Comparison of ENCODE assay signal across 11 cellular contexts in the genomic region with DNA sequence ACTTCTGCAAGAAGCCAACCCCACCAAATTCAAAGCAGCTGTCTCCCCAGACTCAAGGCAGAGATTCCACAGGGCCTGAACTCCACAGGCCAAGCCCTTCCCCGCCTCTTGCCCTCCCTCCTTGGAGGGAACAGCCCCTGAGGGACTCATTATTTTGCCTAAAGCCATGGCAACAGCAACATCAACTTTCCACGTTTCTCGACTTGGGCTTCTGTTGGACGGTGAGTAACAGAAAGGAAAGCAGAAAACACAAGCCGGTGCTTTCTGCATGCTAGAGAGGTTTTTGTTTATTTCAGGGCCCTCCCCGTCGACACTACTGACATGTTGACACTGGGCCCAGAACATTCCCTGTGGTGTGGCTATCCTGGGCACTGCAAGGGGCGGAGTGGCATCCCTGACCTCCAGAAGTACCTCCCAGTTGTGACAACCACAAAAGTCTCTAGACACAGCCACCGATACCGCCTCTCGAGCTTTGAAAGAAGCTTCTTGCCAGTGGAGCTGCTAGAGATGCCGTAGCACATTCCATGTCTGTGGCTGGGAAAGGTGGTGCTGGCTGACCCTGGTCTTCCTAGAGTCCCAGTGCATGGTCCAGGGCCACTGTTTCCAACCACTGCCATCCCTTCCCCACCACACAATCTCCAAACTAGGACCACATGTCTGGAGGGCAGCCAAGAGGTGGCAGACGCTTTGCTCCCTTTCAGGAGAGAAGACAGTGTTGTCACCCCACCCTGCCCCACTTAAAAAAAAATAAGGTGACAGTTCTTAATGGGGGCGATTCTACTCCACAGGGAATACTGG. TPM values are rescaled to one million over a fixed set of nuclear protein-coding genes. Genes with fewer than 3 reads are reported as not detected.
DNase-seq lines count a peak whose midpoint lies in the region; ATAC-seq and TF ChIP-seq lines count a peak whose summit lies in the region.
"Had no signal": no experiment of that assay in that cellular context is flagged by ENCODE, and none has a peak within 500 bp of the region (broad histone marks: within the 10 kb centered on the region; RNA-seq: fewer than 3 reads in every experiment).

No MANE protein-coding gene starts in this region.

- H3K4me3 Mint-ChIP-seq in CD8-positive, alpha-beta T cell, result no peak overlapping the region

- intact Hi-C loops in OCI-LY7 (cut with micrococcal nuclease; ENCODE audit: unreplicated experiment), result no loop called here
- intact Hi-C loops in CD8-positive, alpha-beta T cell (cut with DNase I, micrococcal nuclease), result no loop called here

- no TSS peak for BruUV-seq in OCI-LY7 (replicated peaks; lab: Mats Ljungman, UMichigan)

- no peaks in the 10 kb centered on the region for H3K27me3 Mint-ChIP-seq in CD8-positive, alpha-beta T cell (ENCODE audit: low read depth)

- H3K4me1 ChIP-seq in OCI-LY7 (ENCODE audit: insufficient read depth, low read length, poor library complexity, severe bottlenecking) (peaks cover 14% of the 10 kb centered on the region), fibroblast of lung (ENCODE audit: control insufficient read depth, extremely low read depth, insufficient read depth, low read length) (peaks cover 13% of the 10 kb centered on the region), muscle layer of colon (ENCODE audit: insufficient read depth, low read length) (peaks cover 36% of the 10 kb centered on the region), tibial nerve (peaks cover 0 to 44% (median 13%) of the 10 kb centered on the region in 4 donors)
- H3K4me1 ChIP-seq in CD8-positive, alpha-beta T cell (ENCODE audit: insufficient read depth, low read length), result no peaks in the 10 kb centered on the region

- H3K79me2 ChIP-seq in OCI-LY7 (ENCODE audit: insufficient read depth, low read depth, low read length) (no peaks in the 10 kb centered on the region), fibroblast of lung (ENCODE audit: control insufficient read depth, insufficient read depth, low read length) (no peaks in the 10 kb centered on the region)

- TF ChIP-seq CTCF in OCI-LY7 (conservative IDR thresholded peaks at IDR 0.05; ENCODE audit: low read length), result no peak
- TF ChIP-seq CTCF in fibroblast of lung (conservative IDR thresholded peaks at IDR 0.05 in 1 of 2, IDR thresholded peaks at IDR 0.05 in 1 of 2; ENCODE audit: low read depth in 1 of 2, low read length in 2 of 2), result no peak
- TF ChIP-seq CTCF in tibial nerve (IDR thresholded peaks at IDR 0.05), result no peak
- TF ChIP-seq CTCF in CD8-positive, alpha-beta T cell (IDR thresholded peaks at IDR 0.05), result no peak

- WGBS in tibial nerve, 2 donors, result 52 to 59% methylated on average over 14 of the region's 14 CpGs

- no peak for TF ChIP-seq POLR2A in tibial nerve (IDR thresholded peaks at IDR 0.05)

- TF ChIP-seq EP300 in tibial nerve (IDR thresholded peaks at IDR 0.05), result peak in 1 of 2 donors; percentile 71

- H3K27ac ChIP-seq in OCI-LY7 (ENCODE audit: low read depth, low read length, poor library complexity, severe bottlenecking), result peak overlapping the region; percentile 12
- peak overlapping the region; percentile 77 for H3K27ac ChIP-seq in fibroblast of lung (ENCODE audit: insufficient read depth, low read length)
- H3K27ac ChIP-seq in muscle layer of colon (ENCODE audit: low read depth, low read length), result peak overlapping the region; percentile 73
- peak overlapping the region in 3 of 4 donors; percentile 40 to 74 (median 74) for H3K27ac ChIP-seq in tibial nerve
- no peak overlapping the region for H3K27ac ChIP-seq in CD8-positive, alpha-beta T cell (ENCODE audit: low read depth, low read length)
- H3K27ac ChIP-seq: WERI-Rb-1 had no signal

- CTCF ChIA-PET in OCI-LY7 (lab: Charles Lee; ENCODE audit: unreplicated experiment), result no interaction called here
- CTCF ChIA-PET in CD8-positive, alpha-beta T cell (lab: Charles Lee), result no interaction called here

- no peak overlapping the region for H2AFZ ChIP-seq in OCI-LY7 (ENCODE audit: low read length)
- H2AFZ ChIP-seq in fibroblast of lung (ENCODE audit: low read length), result no peak overlapping the region

- H3K27me3 ChIP-seq in fibroblast of lung (ENCODE audit: control insufficient read depth, insufficient read depth, low read length) (no peaks in the 10 kb centered on the region), muscle layer of colon (ENCODE audit: control insufficient read depth in 1 of 2, insufficient read depth in 2 of 2, low read length in 2 of 2) (no peaks in the 10 kb centered on the region), tibial nerve (no peaks in the 10 kb centered on the region)
- H3K27me3 ChIP-seq in CD8-positive, alpha-beta T cell (ENCODE audit: insufficient read depth, low read length), result no peaks in the 10 kb centered on the region

- H3K36me3 ChIP-seq in OCI-LY7 (ENCODE audit: insufficient read depth, low read length), result peaks cover 97% of the 10 kb centered on the region
- H3K36me3 ChIP-seq in fibroblast of lung (ENCODE audit: control insufficient read depth, insufficient read depth, low read length), result peaks cover 47% of the 10 kb centered on the region
- peaks cover 87% of the 10 kb centered on the region for H3K36me3 ChIP-seq in muscle layer of colon (ENCODE audit: insufficient read depth, low read length)
- peaks cover 0 to 97% (median 42%) of the 10 kb centered on the region in 3 donors for H3K36me3 ChIP-seq in tibial nerve
- peaks cover 88% of the 10 kb centered on the region for H3K36me3 ChIP-seq in CD8-positive, alpha-beta T cell (ENCODE audit: insufficient read depth, low read length)

- H3K36me3 Mint-ChIP-seq in CD8-positive, alpha-beta T cell, result peaks cover 94% of the 10 kb centered on the region

- no peaks in the 10 kb centered on the region for H4K20me1 ChIP-seq in OCI-LY7 (ENCODE audit: insufficient read depth, low read length)
- H4K20me1 ChIP-seq in fibroblast of lung (ENCODE audit: control insufficient read depth, extremely low read depth, insufficient read depth, low read length), result no peaks in the 10 kb centered on the region

- H3K9me3 ChIP-seq in OCI-LY7 (ENCODE audit: low read length) (no peaks in the 10 kb centered on the region), fibroblast of lung (ENCODE audit: control insufficient read depth, insufficient read depth, low read depth, low read length) (no peaks in the 10 kb centered on the region), muscle layer of colon (ENCODE audit: low read length) (no peaks in the 10 kb centered on the region), tibial nerve (no peaks in the 10 kb centered on the region)
- H3K9me3 ChIP-seq in CD8-positive, alpha-beta T cell (ENCODE audit: low read length), result no peaks in the 10 kb centered on the region

- no peak overlapping the region for H3K4me3 ChIP-seq in OCI-LY7 (ENCODE audit: low read depth, low read length, poor library complexity, severe bottlenecking)
- peak overlapping the region in 1 of 4 experiments; percentile 27 for H3K4me3 ChIP-seq in fibroblast of lung (replicated peaks in 1 of 4; ENCODE audit: control extremely low read depth in 1 of 4, insufficient read depth in 1 of 4, low read depth in 3 of 4, low read length in 4 of 4)
- H3K4me3 ChIP-seq in muscle layer of colon (ENCODE audit: low read depth in 1 of 2, low read length in 2 of 2), result peak overlapping the region in 1 of 2 donors; percentile 13
- H3K4me3 ChIP-seq in tibial nerve, result no peak overlapping the region
- H3K4me3 ChIP-seq in CD8-positive, alpha-beta T cell (ENCODE audit: low read depth, low read length), result no peak overlapping the region

- no peak overlapping the region for H3K27ac Mint-ChIP-seq in CD8-positive, alpha-beta T cell

- peak overlapping the region; percentile 18 for H3K9ac ChIP-seq in fibroblast of lung (ENCODE audit: insufficient read depth, low read length)
- H3K9ac ChIP-seq in muscle layer of colon (ENCODE audit: low read length), result no peak overlapping the region

- DNase-seq in OCI-LY7 (ENCODE audit: low spot score) (no peak), fibroblast of lung (ENCODE audit: low read depth in 2 of 2) (peak in 1 of 2 donors; percentile 64), tibial nerve (ENCODE audit: low spot score in 2 of 2) (peak; percentile 47 to 64), NCI-H1436 treated with DMSO at 0.1 percent for 48 hours (lab: John Stamatoyannopoulos, UW) (no peak), NCI-H2029 (lab: John Stamatoyannopoulos, UW) (no peak)
- no peak for DNase-seq in CD8-positive, alpha-beta T cell
- DNase-seq: stimulated activated naive CD4-positive, alpha-beta T cell treated with Interleukin-2 at 50 U/mL for 16 hours; WERI-Rb-1 had no signal

- H3K4me1 Mint-ChIP-seq in CD8-positive, alpha-beta T cell (ENCODE audit: low read depth), result no peaks in the 10 kb centered on the region

- no peak for ATAC-seq in GM18873 (IDR thresholded peaks at IDR 0.05; ENCODE audit: low FRiP score, unreplicated experiment)
- ATAC-seq in CD8-positive, alpha-beta T cell, result no peak

- no peak overlapping the region for H3K4me2 ChIP-seq in OCI-LY7 (ENCODE audit: low read length)
- peak overlapping the region; percentile 11 for H3K4me2 ChIP-seq in fibroblast of lung (ENCODE audit: extremely low read depth, insufficient read depth, low read length)

- H3K9me3 Mint-ChIP-seq in CD8-positive, alpha-beta T cell, result no peaks in the 10 kb centered on the region

- POLR2A ChIA-PET in OCI-LY7 (lab: Charles Lee), result no interaction called here
- POLR2A ChIA-PET in CD8-positive, alpha-beta T cell (lab: Charles Lee), result no interaction called here

- H3K9me2 ChIP-seq in OCI-LY7 (ENCODE audit: insufficient read depth, low read length), result no peaks in the 10 kb centered on the region

RNA-seq across cellular contexts. Expression of a gene that starts 12.8 kb away (rescaled TPM):
- 5.6 and 8.1 TPM in 2 replicates for total RNA-seq in OCI-LY7 (2014; rRNA removed; shearing (Covaris generic))
- total RNA-seq in OCI-LY7 (2022) (11.0 and 12.9 TPM in 2 replicates), fibroblast of lung (2.6 and 7.3 TPM in 2 replicates), tibial nerve (10 to 100 TPM; 67.5 to 95.0 (median 77.4) TPM)
- polyA plus RNA-seq in fibroblast of lung, result 0.77 and 1.6 TPM in 2 replicates
- polyA plus RNA-seq in fibroblast of lung (2012), result 1.5 and 3.1 TPM in 2 replicates
- polyA minus RNA-seq in fibroblast of lung (ENCODE audit: low replicate concordance), result 0.33 and 0.47 TPM in 2 replicates
- total RNA-seq in CD8-positive, alpha-beta T cell, result 10 to 100 TPM; 28.0 to 33.1 TPM

RNA-seq across cellular contexts. Expression of a gene that starts 22.2 kb away (rescaled TPM):
- 6.6 and 6.8 TPM in 2 replicates for total RNA-seq in OCI-LY7 (2014; rRNA removed; shearing (Covaris generic))
- total RNA-seq in OCI-LY7 (2022), result 6.0 and 7.9 TPM in 2 replicates
- 6.4 and 8.3 TPM in 2 replicates for total RNA-seq in fibroblast of lung
- polyA plus RNA-seq in fibroblast of lung, result 1.1 and 1.7 TPM in 2 replicates
- 1.0 and 1.3 TPM in 2 replicates for polyA plus RNA-seq in fibroblast of lung (2012)
- 1.5 and 2.4 TPM in 2 replicates for polyA minus RNA-seq in fibroblast of lung (ENCODE audit: low replicate concordance)
- 10 to 100 TPM in 3 of 4 donors, 1 to 10 TPM in 1; 8.3 to 16.7 (median 13.9) TPM for total RNA-seq in tibial nerve
- 10 to 100 TPM; 17.4 to 18.6 TPM for total RNA-seq in CD8-positive, alpha-beta T cell

RNA-seq across cellular contexts. Expression of a gene that starts 23.2 kb away (rescaled TPM):
- 217 and 293 TPM in 2 replicates for total RNA-seq in OCI-LY7 (2014; rRNA removed; shearing (Covaris generic))
- total RNA-seq in OCI-LY7 (2022) (248 and 280 TPM in 2 replicates), fibroblast of lung (212 and 271 TPM in 2 replicates), tibial nerve (100 to 1,000 TPM; 184 to 350 (median 216) TPM)
- 271 and 332 TPM in 2 replicates for polyA plus RNA-seq in fibroblast of lung
- 391 and 411 TPM in 2 replicates for polyA plus RNA-seq in fibroblast of lung (2012)
- polyA minus RNA-seq in fibroblast of lung (ENCODE audit: low replicate concordance), result 60.7 and 77.6 TPM in 2 replicates
- 100 to 1,000 TPM in 1 of 2 experiments, 10 to 100 TPM in 1; 86.6 to 103 TPM for total RNA-seq in CD8-positive, alpha-beta T cell

RNA-seq across cellular contexts. Expression of a gene that starts 51.1 kb away (rescaled TPM):
- 63.7 and 74.3 TPM in 2 replicates for total RNA-seq in OCI-LY7 (2014; rRNA removed; shearing (Covaris generic))
- total RNA-seq in OCI-LY7 (2022) (90.2 and 99.9 TPM in 2 replicates), fibroblast of lung (32.1 and 39.8 TPM in 2 replicates), tibial nerve (100 to 1,000 TPM in 2 of 4 donors, 10 to 100 TPM in 2; 75.4 to 129 (median 95.6) TPM)
- polyA plus RNA-seq in fibroblast of lung, result 59.4 and 72.9 TPM in 2 replicates
- 64.1 and 75.1 TPM in 2 replicates for polyA plus RNA-seq in fibroblast of lung (2012)
- polyA minus RNA-seq in fibroblast of lung (ENCODE audit: low replicate concordance), result 72.2 and 78.5 TPM in 2 replicates
- 100 to 1,000 TPM; 109 to 118 TPM for total RNA-seq in CD8-positive, alpha-beta T cell

RNA-seq across cellular contexts. Expression of a gene that starts 56.5 kb away (rescaled TPM):
- total RNA-seq in OCI-LY7 (2014; rRNA removed; shearing (Covaris generic)), result 0.09 and 0.93 TPM in 2 replicates
- total RNA-seq in OCI-LY7 (2022), result 0.25 and 0.37 TPM in 2 replicates
- total RNA-seq in fibroblast of lung, result not detected in 2 replicates
- not detected in 2 replicates for polyA plus RNA-seq in fibroblast of lung
- polyA plus RNA-seq in fibroblast of lung (2012), result not detected in 2 replicates
- polyA minus RNA-seq in fibroblast of lung (ENCODE audit: low replicate concordance), result not detected in 2 replicates
- not detected for total RNA-seq in tibial nerve
- total RNA-seq in CD8-positive, alpha-beta T cell, result 1 to 10 TPM; 8.2 to 8.5 TPM
- polyA plus RNA-seq: keratinocyte had no signal

Comparison
In these comparisons a context has a peak if more than half of its experiments do, and no peak if none do; other contexts are left out.
1. DNase-seq: peak in tibial nerve (2 of 2); none in OCI-LY7 (single experiment), NCI-H1436 treated with DMSO at 0.1 percent for 48 hours (single experiment), CD8-positive, alpha-beta T cell (0 of 7) and NCI-H2029 (single experiment).